In genomic region chr7:106064329-106064728, GRCh38 we compare ENCODE assay signal across 1 cellular context.
TF ChIP-seq lines count a peak whose summit lies in the region.

No MANE protein-coding gene starts in this region.

TF ChIP-seq in WTC11, 78 proteins besides CTCF, POLR2A, EP300 and RAD21 (continued from another document):
- TF ChIP-seq PRDM15 (CRISPR knock-in tag; IDR thresholded peaks at IDR 0.05) (no peak), RORB (CRISPR knock-in tag; IDR thresholded peaks at IDR 0.05) (no peak), NR2C2 (CRISPR knock-in tag; IDR thresholded peaks at IDR 0.05) (no peak), TEAD1 (CRISPR knock-in tag; IDR thresholded peaks at IDR 0.05) (no peak), USF2 (CRISPR knock-in tag; IDR thresholded peaks at IDR 0.05) (no peak), ZNF423 (CRISPR knock-in tag; IDR thresholded peaks at IDR 0.05) (no peak), JAZF1 (CRISPR knock-in tag; IDR thresholded peaks at IDR 0.05) (no peak), NR1H2 (CRISPR knock-in tag; IDR thresholded peaks at IDR 0.05) (no peak)
